In genomic region chr17:47914296-47914948, GRCh38 we compare ENCODE assay signal across 18 cellular contexts. TPM values are rescaled to one million over a fixed set of nuclear protein-coding genes. Genes with fewer than 3 reads are reported as not detected.
DNase-seq lines count a peak whose midpoint lies in the region; ATAC-seq and TF ChIP-seq lines count a peak whose summit lies in the region.
"Had no signal": no experiment of that assay in that cellular context is flagged by ENCODE, and none has a peak within 500 bp of the region (broad histone marks: within the 10 kb centered on the region; RNA-seq: fewer than 3 reads in every experiment).

No MANE protein-coding gene starts in this region.

- H3K4me3 ChIP-seq in CD4-positive, CD25-positive, alpha-beta regulatory T cell (ENCODE audit: low read depth, low read length) = no peak overlapping the region
- H3K4me3 ChIP-seq in endodermal cell (ENCODE audit: low read length) = no peak overlapping the region
- H3K4me3 ChIP-seq in Peyer's patch = no peak overlapping the region
- H3K4me3 ChIP-seq: K562, tibial nerve had no signal

- H3K36me3 ChIP-seq in CD4-positive, CD25-positive, alpha-beta regulatory T cell (ENCODE audit: control insufficient read depth, insufficient read depth, low read length) = peaks cover 27% of the 10 kb centered on the region
- H3K36me3 ChIP-seq in endodermal cell (ENCODE audit: control insufficient read depth, insufficient read depth, low read length) (peaks cover 3% of the 10 kb centered on the region), Peyer's patch (peaks cover 0 to 21% (median 0%) of the 10 kb centered on the region in 3 donors)

- CTCF ChIA-PET in CD4-positive, alpha-beta T cell (lab: Charles Lee) = interaction anchor here (0.7 kb wide), 1 partner anchor 70 kb away, joined by 3 read pairs; no protein-coding TSS in a partner anchor

- POLR2A ChIA-PET in CD4-positive, alpha-beta T cell (lab: Charles Lee) = interaction anchor here (0.6 to 1.7 kb wide), 2 partner anchors 11 to 19 kb away, joined by 3 to 7 read pairs; partner anchors contain the start of gene SP2

- TF ChIP-seq CTCF in endodermal cell (conservative IDR thresholded peaks at IDR 0.05) (no peak), Peyer's patch (IDR thresholded peaks at IDR 0.05) (no peak)
- TF ChIP-seq CTCF in CD4-positive, alpha-beta T cell (IDR thresholded peaks at IDR 0.05) = no peak

- intact Hi-C loops in CD4-positive, alpha-beta T cell (cut with DNase I, micrococcal nuclease) = no loop called here

- H3K4me3 Mint-ChIP-seq in CD4-positive, CD25-positive, alpha-beta regulatory T cell = no peak overlapping the region
- H3K4me3 Mint-ChIP-seq in endodermal cell (no peak overlapping the region), naive B cell (no peak overlapping the region)
- H3K4me3 Mint-ChIP-seq in CD4-positive, alpha-beta T cell = no peak overlapping the region

- H3K27ac Mint-ChIP-seq in CD4-positive, CD25-positive, alpha-beta regulatory T cell = peak overlapping the region; percentile 75 to 87 (median 79)
- H3K27ac Mint-ChIP-seq in endodermal cell (peak overlapping the region; percentile 8), naive B cell (peak overlapping the region in 4 of 6 donors; percentile 12 to 67 (median 51))
- H3K27ac Mint-ChIP-seq in CD4-positive, alpha-beta T cell = no peak overlapping the region

- DNase-seq in CD4-positive, CD25-positive, alpha-beta regulatory T cell = no peak
- DNase-seq in NCI-H524 (lab: John Stamatoyannopoulos, UW) = peak; percentile 68 to 71
- DNase-seq in endodermal cell = no peak
- no peak for DNase-seq in naive B cell
- DNase-seq in Peyer's patch = no peak
- no peak for DNase-seq in CD4-positive, alpha-beta T cell
- DNase-seq in mesenteric fat pad (ENCODE audit: low spot score) = no peak
- no peak for DNase-seq in A172 (ENCODE audit: low spot score)
- DNase-seq: activated CD4-positive, alpha-beta T cell treated with anti-CD3 and anti-CD28 coated beads for 4 hours; activated effector memory CD4-positive, alpha-beta T cell treated with anti-CD3 and anti-CD28 coated beads, Interleukin-2, amount 50 U/mL, for 16 hours; hippocampal formation; NCI-H1930; NCI-H345; stimulated activated CD4-positive, alpha-beta T cell treated with anti-CD3 and anti-CD28 coated beads, Interleukin-15, amount 100 ng/mL, for 24 hours; stimulated activated naive CD8-positive, alpha-beta T cell treated with anti-CD3 and anti-CD28 coated beads, Interleukin-15, Interleukin-2, amounts not matched to agents 100 U/mL and 50 U/mL, for 24 hours had no signal

- peaks cover 7 to 32% (median 10%) of the 10 kb centered on the region in 4 donors for H3K4me1 Mint-ChIP-seq in CD4-positive, CD25-positive, alpha-beta regulatory T cell
- H3K4me1 Mint-ChIP-seq in endodermal cell (no peaks in the 10 kb centered on the region), naive B cell (peaks cover 8 to 20% (median 18%) of the 10 kb centered on the region in 3 donors)
- peaks cover 32% of the 10 kb centered on the region for H3K4me1 Mint-ChIP-seq in CD4-positive, alpha-beta T cell (ENCODE audit: low read depth)

- no peaks in the 10 kb centered on the region for H3K9me3 ChIP-seq in CD4-positive, CD25-positive, alpha-beta regulatory T cell (ENCODE audit: control insufficient read depth in 2 of 2, low read length in 2 of 2)
- no peaks in the 10 kb centered on the region for H3K9me3 ChIP-seq in endodermal cell (ENCODE audit: control insufficient read depth, low read length)
- H3K9me3 ChIP-seq in Peyer's patch = no peaks in the 10 kb centered on the region
- H3K9me3 ChIP-seq in CD4-positive, alpha-beta T cell (ENCODE audit: control insufficient read depth, low read length) = no peaks in the 10 kb centered on the region
- H3K9me3 ChIP-seq: tibial nerve had no signal

- peaks cover 25% of the 10 kb centered on the region for H3K36me3 Mint-ChIP-seq in CD4-positive, CD25-positive, alpha-beta regulatory T cell
- peaks cover 23% of the 10 kb centered on the region for H3K36me3 Mint-ChIP-seq in endodermal cell (ENCODE audit: low read depth)
- H3K36me3 Mint-ChIP-seq in naive B cell = peaks cover 3 to 19% of the 10 kb centered on the region in 2 donors
- H3K36me3 Mint-ChIP-seq in CD4-positive, alpha-beta T cell (ENCODE audit: low read depth) = peaks cover 51% of the 10 kb centered on the region

- no peak for TF ChIP-seq POLR2A in Peyer's patch (IDR thresholded peaks at IDR 0.05)

- no peak overlapping the region for H3K9ac ChIP-seq in endodermal cell (ENCODE audit: extremely low read depth, low read length, poor library complexity, severe bottlenecking)

- no peak for ATAC-seq in CD4-positive, CD25-positive, alpha-beta regulatory T cell (ENCODE audit: low read depth in 2 of 2)
- no peak for ATAC-seq in naive B cell (ENCODE audit: low read depth in 2 of 2)
- ATAC-seq in CD4-positive, alpha-beta T cell (ENCODE audit: poor library complexity) = no peak
- ATAC-seq: K562; stimulated activated naive CD8-positive, alpha-beta T cell treated with anti-CD3 and anti-CD28 coated beads, Interleukin-15, Interleukin-2, amounts not matched to agents 100 U/mL and 50 U/mL, for 24 hours had no signal

- H3K27me3 ChIP-seq in CD4-positive, CD25-positive, alpha-beta regulatory T cell (ENCODE audit: control insufficient read depth, insufficient read depth, low read length) = no peaks in the 10 kb centered on the region
- H3K27me3 ChIP-seq in endodermal cell (ENCODE audit: control insufficient read depth, insufficient read depth, low read length, poor library complexity, severe bottlenecking) (no peaks in the 10 kb centered on the region), Peyer's patch (no peaks in the 10 kb centered on the region)
- no peaks in the 10 kb centered on the region for H3K27me3 ChIP-seq in CD4-positive, alpha-beta T cell (ENCODE audit: control insufficient read depth, insufficient read depth, low read length)
- H3K27me3 ChIP-seq: tibial nerve had no signal

- H3K27ac ChIP-seq in CD4-positive, CD25-positive, alpha-beta regulatory T cell (ENCODE audit: insufficient read depth, low read length, poor library complexity, severe bottlenecking) = no peak overlapping the region
- H3K27ac ChIP-seq in endodermal cell (ENCODE audit: low read depth, low read length) (no peak overlapping the region), Peyer's patch (no peak overlapping the region)
- H3K27ac ChIP-seq in CD4-positive, alpha-beta T cell (ENCODE audit: low read depth, low read length) = no peak overlapping the region
- H3K27ac ChIP-seq: tibial nerve had no signal

- no peaks in the 10 kb centered on the region for H3K27me3 Mint-ChIP-seq in CD4-positive, CD25-positive, alpha-beta regulatory T cell
- H3K27me3 Mint-ChIP-seq in endodermal cell (ENCODE audit: insufficient read depth) (no peaks in the 10 kb centered on the region), naive B cell (no peaks in the 10 kb centered on the region)
- no peaks in the 10 kb centered on the region for H3K27me3 Mint-ChIP-seq in CD4-positive, alpha-beta T cell

- H3K4me1 ChIP-seq in CD4-positive, CD25-positive, alpha-beta regulatory T cell (ENCODE audit: control insufficient read depth, insufficient read depth, low read length, poor library complexity, severe bottlenecking) = no peaks in the 10 kb centered on the region
- no peaks in the 10 kb centered on the region for H3K4me1 ChIP-seq in endodermal cell (ENCODE audit: control insufficient read depth, insufficient read depth, low read length)
- H3K4me1 ChIP-seq in Peyer's patch = no peaks in the 10 kb centered on the region
- H3K4me1 ChIP-seq: tibial nerve had no signal

- WGBS in endodermal cell (ENCODE audit: insufficient coverage in 1 of 2, insufficient read length in 1 of 2), 2 experiments = 93 to 100% methylated on average over 1 to 4 of the region's 4 CpGs

- no peaks in the 10 kb centered on the region for H3K9me3 Mint-ChIP-seq in CD4-positive, CD25-positive, alpha-beta regulatory T cell
- H3K9me3 Mint-ChIP-seq in endodermal cell (no peaks in the 10 kb centered on the region), naive B cell (no peaks in the 10 kb centered on the region)
- no peaks in the 10 kb centered on the region for H3K9me3 Mint-ChIP-seq in CD4-positive, alpha-beta T cell

RNA-seq across cellular contexts. Expression of gene SP2, which starts 18.4 kb away (rescaled TPM):
- 35.0 TPM for total RNA-seq in CD4-positive, CD25-positive, alpha-beta regulatory T cell
- 1 to 10 TPM; 6.2 to 7.5 (median 6.6) TPM for polyA plus RNA-seq in CD4-positive, CD25-positive, alpha-beta regulatory T cell
- total RNA-seq in endodermal cell = 10 to 100 TPM; 12.8 to 13.4 TPM
- 17.2 TPM for polyA plus RNA-seq in endodermal cell (2013, experiment 1 of 2)
- 14.8 TPM for polyA plus RNA-seq in endodermal cell (2013, experiment 2 of 2)
- polyA plus RNA-seq in naive B cell (ENCODE audit: low read depth in 6 of 6) = 10 to 100 TPM in 2 of 6 donors, 1 to 10 TPM in 4; 2.2 to 17.1 (median 9.4) TPM
- total RNA-seq in Peyer's patch = 10 to 100 TPM in 3 of 4 donors, 1 to 10 TPM in 1; 8.6 to 29.7 (median 16.6) TPM
- 10 to 100 TPM; 19.9 to 21.5 TPM for total RNA-seq in CD4-positive, alpha-beta T cell
- total RNA-seq in mesenteric fat pad = 12.7 TPM
- total RNA-seq in A172 (2014; rRNA removed; shearing (Covaris generic)) = 1.2 and 2.5 TPM in 2 replicates

RNA-seq across cellular contexts. Expression of gene PNPO, which starts 26.9 kb away (rescaled TPM):
- total RNA-seq in CD4-positive, CD25-positive, alpha-beta regulatory T cell = 7.8 TPM
- 10 to 100 TPM; 18.3 to 25.5 (median 19.0) TPM for polyA plus RNA-seq in CD4-positive, CD25-positive, alpha-beta regulatory T cell
- total RNA-seq in endodermal cell (10 to 100 TPM in 1 of 2 donors, 1 to 10 TPM in 1; 8.5 to 10.4 TPM), Peyer's patch (100 to 1,000 TPM in 1 of 4 donors, 10 to 100 TPM in 3; 23.9 to 103 (median 64.6) TPM), mesenteric fat pad (28.2 TPM)
- polyA plus RNA-seq in endodermal cell (2013, experiment 1 of 2) = 7.9 TPM
- 7.4 TPM for polyA plus RNA-seq in endodermal cell (2013, experiment 2 of 2)
- 10 to 100 TPM in 5 of 6 donors, 1 to 10 TPM in 1; 8.3 to 22.0 (median 15.8) TPM for polyA plus RNA-seq in naive B cell (ENCODE audit: low read depth in 6 of 6)
- total RNA-seq in CD4-positive, alpha-beta T cell = 1 to 10 TPM; 2.2 to 2.4 TPM
- 59.4 and 61.9 TPM in 2 replicates for total RNA-seq in A172 (2014; rRNA removed; shearing (Covaris generic))

RNA-seq across cellular contexts. Expression of gene PRR15L, which starts 43.3 kb away (rescaled TPM):
- not detected for total RNA-seq in CD4-positive, CD25-positive, alpha-beta regulatory T cell
- polyA plus RNA-seq in CD4-positive, CD25-positive, alpha-beta regulatory T cell = under 1 TPM in 2 of 4 donors, not detected in 2; 0.19 to 0.36 TPM
- under 1 TPM; 0.57 to 0.60 TPM for total RNA-seq in endodermal cell
- polyA plus RNA-seq in endodermal cell (2013, experiment 1 of 2) = not detected
- not detected for polyA plus RNA-seq in endodermal cell (2013, experiment 2 of 2)
- under 1 TPM in 1 of 6 donors, not detected in 5; 0.25 TPM for polyA plus RNA-seq in naive B cell (ENCODE audit: low read depth in 6 of 6)
- total RNA-seq in Peyer's patch = 100 to 1,000 TPM in 3 of 4 donors, 10 to 100 TPM in 1; 88.3 to 358 (median 288) TPM
- total RNA-seq in CD4-positive, alpha-beta T cell = not detected
- total RNA-seq in mesenteric fat pad = not detected
- not detected in 2 replicates for total RNA-seq in A172 (2014; rRNA removed; shearing (Covaris generic))
- total RNA-seq: chondrocyte, K562, tibial nerve had no signal

RNA-seq across cellular contexts. Expression of gene CDK5RAP3, which starts 56.5 kb away (rescaled TPM):
- 256 TPM for total RNA-seq in CD4-positive, CD25-positive, alpha-beta regulatory T cell
- polyA plus RNA-seq in CD4-positive, CD25-positive, alpha-beta regulatory T cell = 10 to 100 TPM; 68.9 to 83.4 (median 71.4) TPM
- 100 to 1,000 TPM; 171 to 198 TPM for total RNA-seq in endodermal cell
- polyA plus RNA-seq in endodermal cell (2013, experiment 1 of 2) = 245 TPM
- polyA plus RNA-seq in endodermal cell (2013, experiment 2 of 2) = 217 TPM
- polyA plus RNA-seq in naive B cell (ENCODE audit: low read depth in 6 of 6) = 10 to 100 TPM; 69.7 to 87.5 (median 84.0) TPM
- 1,000 to 10,000 TPM in 1 of 4 donors, 100 to 1,000 TPM in 3; 198 to 1,062 (median 553) TPM for total RNA-seq in Peyer's patch
- total RNA-seq in CD4-positive, alpha-beta T cell = 100 to 1,000 TPM; 206 to 224 TPM
- total RNA-seq in mesenteric fat pad = 105 TPM
- total RNA-seq in A172 (2014; rRNA removed; shearing (Covaris generic)) = 87.2 and 96.9 TPM in 2 replicates

Comparison
In these comparisons a context has a peak if more than half of its experiments do, and no peak if none do; other contexts are left out.
1. DNase-seq: peak in NCI-H524 (2 of 2); none in CD4-positive, CD25-positive, alpha-beta regulatory T cell (0 of 3), endodermal cell (single experiment), naive B cell (single experiment), Peyer's patch (0 of 3), CD4-positive, alpha-beta T cell (0 of 10), mesenteric fat pad (single experiment) and A172 (single experiment).
2. RNA of gene PRR15L, which starts 43.3 kb away (total RNA-seq): 88.3 to 358 TPM in Peyer's patch; 0.57 to 0.60 TPM in endodermal cell, not detected in mesenteric fat pad (single experiment), not detected in CD4-positive, CD25-positive, alpha-beta regulatory T cell (single experiment), not detected in CD4-positive, alpha-beta T cell and not detected in A172; every median in the first group is over 10 times any median in the second.